ENCODE assay signal across 9 cellular contexts in genomic region chr7:36037121-36037662, GRCh38.
DNase-seq lines count a peak whose midpoint lies in the region; ATAC-seq, FAIRE-seq and TF ChIP-seq lines count a peak whose summit lies in the region.
"Had no signal": no experiment of that assay in that cellular context is flagged by ENCODE, and none has a peak within 500 bp of the region (broad histone marks: within the 10 kb centered on the region; RNA-seq: fewer than 3 reads in every experiment).

No MANE protein-coding gene starts in this region.

- peak; percentile 36 for DNase-seq in NCI-H2171 treated with DMSO at 0.1 percent for 48 hours (lab: John Stamatoyannopoulos, UW)
- no peak for DNase-seq in NCI-H2171 (lab: John Stamatoyannopoulos, UW)
- peak; percentile 82 to 96 for DNase-seq in cardiac fibroblast (ENCODE audit: low read depth in 2 of 2)
- DNase-seq in HepG2 (ENCODE audit: low spot score): no peak
- DNase-seq in urothelium cell line (ENCODE audit: low spot score): peak; percentile 73
- no peak for DNase-seq in HuH-7.5 (ENCODE audit: low spot score)
- DNase-seq: naive B cell had no signal

- H3K4me3 ChIP-seq in cardiac fibroblast (replicated peaks in 1 of 2; ENCODE audit: low read depth in 2 of 2, low read length in 2 of 2): no peak overlapping the region
- no peak overlapping the region for H3K4me3 ChIP-seq in HepG2 (replicated peaks in 1 of 3; ENCODE audit: insufficient read depth in 1 of 3, low read depth in 2 of 3, low read length in 3 of 3)

- H3K79me2 ChIP-seq in HepG2 (ENCODE audit: insufficient read depth, low read length): no peaks in the 10 kb centered on the region

- no peak overlapping the region for H3K9ac ChIP-seq in HepG2 (ENCODE audit: insufficient read depth, low read depth, low read length)

- H3K36me3 ChIP-seq in HepG2 (replicated peaks in 1 of 2; ENCODE audit: control insufficient read depth in 1 of 2, insufficient read depth in 2 of 2, low read length in 2 of 2): no peaks in the 10 kb centered on the region

- H3K27me3 ChIP-seq in HepG2 (ENCODE audit: control insufficient read depth in 1 of 2, insufficient read depth in 2 of 2, low read length in 2 of 2): peaks cover 3 to 20% of the 10 kb centered on the region in 2 experiments; a peak in 3 of 5 replicates

- H3K9me3 ChIP-seq in HepG2 (ENCODE audit: low read length): no peaks in the 10 kb centered on the region

- in situ Hi-C loops in HepG2 (cut with HindIII; ENCODE audit: extremely low pct_ligation_motif_present, low pct_unique_long_range_greater_than_20kb): no loop called here

- H3K4me1 ChIP-seq in HepG2 (ENCODE audit: insufficient read depth, low read length): no peaks in the 10 kb centered on the region

- no peak overlapping the region for H3K4me2 ChIP-seq in HepG2 (ENCODE audit: low read depth, low read length)

- no peak for TF ChIP-seq CTCF in cardiac fibroblast (IDR thresholded peaks at IDR 0.05; ENCODE audit: low read depth, low read length)
- TF ChIP-seq CTCF in HepG2 (CRISPR knock-in tag; IDR thresholded peaks at IDR 0.05): no peak

- POLR2A ChIA-PET in HepG2 (lab: Yijun Ruan, JAX): no interaction called here

- H2AFZ ChIP-seq in HepG2 (ENCODE audit: low read length): no peak overlapping the region

- CTCF ChIA-PET in HepG2 (lab: Yijun Ruan, JAX; ENCODE audit: low intra/inter-chr PET ratio, low total read pairs): no interaction called here

- FAIRE-seq in HepG2 (lab: Jason Lieb, UNC) (no peak), urothelium cell line (lab: Jason Lieb, UNC) (no peak)

- TF ChIP-seq EP300 in HepG2 (IDR thresholded peaks at IDR 0.05; ENCODE audit: low read depth in 2 of 2, low read length in 2 of 2) (no peak), HepG2 (CRISPR knock-in tag; IDR thresholded peaks at IDR 0.05; ENCODE audit: borderline replicate concordance) (no peak)

- TF ChIP-seq RAD21 in HepG2 (CRISPR knock-in tag; IDR thresholded peaks at IDR 0.05): no peak

- intact Hi-C loops in HepG2 (cut with micrococcal nuclease; ENCODE audit: unreplicated experiment): no loop called here

- TF ChIP-seq POLR2A in HepG2 (IDR thresholded peaks at IDR 0.05; ENCODE audit: insufficient read depth in 1 of 2, low read depth in 2 of 2, low read length in 2 of 2) (no peak), GM18505 (IDR thresholded peaks at IDR 0.05; ENCODE audit: borderline replicate concordance, extremely low read depth, insufficient read depth, insufficient read length) (no peak)

- BruUV-seq in HepG2 (replicated peaks; lab: Mats Ljungman, UMichigan): no TSS peak

- ATAC-seq in HepG2 (no peak; the same call in 2 of the 3 replicates), GM21423 (IDR thresholded peaks at IDR 0.05; ENCODE audit: unreplicated experiment) (no peak), GM18505 (IDR thresholded peaks at IDR 0.05; ENCODE audit: unreplicated experiment) (no peak)

- no peaks in the 10 kb centered on the region for H4K20me1 ChIP-seq in HepG2 (ENCODE audit: insufficient read depth, low read length)

- 17% methylated on average over 4 of the region's 11 CpGs for WGBS in HepG2 (ENCODE audit: low lambda C conversion rate)

- no peak overlapping the region for H3K27ac ChIP-seq in HepG2 (ENCODE audit: extremely low read length, insufficient read depth, low read length)

TF ChIP-seq in HepG2, 621 proteins besides CTCF, POLR2A, EP300 and RAD21:
- no peak for TF ChIP-seq ATF3 (CRISPR knock-in tag; IDR thresholded peaks at IDR 0.05)
- TF ChIP-seq RFX3 (CRISPR knock-in tag; IDR thresholded peaks at IDR 0.05): peak; percentile 31; the same call in 1 of the 2 replicates
TF ChIP-seq in HepG2: peak in this region for 1.

Comparison
In these comparisons a context has a peak if more than half of its experiments do, and no peak if none do; other contexts are left out.
1. DNase-seq: peak in NCI-H2171 treated with DMSO at 0.1 percent for 48 hours (single experiment), cardiac fibroblast (2 of 2) and urothelium cell line (single experiment); none in NCI-H2171 (single experiment), HepG2 (single experiment) and HuH-7.5 (single experiment).